8 cellular contexts compared by ENCODE assay signal in genomic region chr18:43271593-43272432, GRCh38. TPM values are rescaled to one million over a fixed set of nuclear protein-coding genes. Genes with fewer than 3 reads are reported as not detected.
DNase-seq lines count a peak whose midpoint lies in the region; ATAC-seq and TF ChIP-seq lines count a peak whose summit lies in the region.

No MANE protein-coding gene starts in this region.

- peak; percentile 34 for DNase-seq in AG08395 (ENCODE audit: low spot score)
- peak; percentile 17 for DNase-seq in GM10248 (ENCODE audit: extremely low spot score)
- DNase-seq in NCI-H1417 (lab: John Stamatoyannopoulos, UW), result peak; percentile 32 to 80 (median 68)
- peak; percentile 77 for DNase-seq in adipocyte (ENCODE audit: low read depth)
- DNase-seq in immature natural killer cell, result peak in 2 of 3 donors; percentile 1 to 6
- no peak for DNase-seq in thyroid gland
- no peak for DNase-seq in effector CD8-positive, alpha-beta T cell (lab: John Stamatoyannopoulos, UW)

- no peak overlapping the region for H3K27ac Mint-ChIP-seq in immature natural killer cell

- no peak overlapping the region for H3K4me3 ChIP-seq in adipocyte (ENCODE audit: low read length)
- no peak overlapping the region for H3K4me3 ChIP-seq in thyroid gland (replicated peaks in 1 of 3)

- H3K4me3 Mint-ChIP-seq in immature natural killer cell, result no peak overlapping the region

- no peak for TF ChIP-seq POLR2A in thyroid gland (IDR thresholded peaks at IDR 0.05)

- H3K4me1 ChIP-seq in adipocyte (ENCODE audit: control insufficient read depth, insufficient read depth, low read length) (no peaks in the 10 kb centered on the region), thyroid gland (no peaks in the 10 kb centered on the region)

- CTCF ChIA-PET in GM10248 (lab: Yijun Ruan, JAX), result interaction anchor here (0.8 to 6.0 kb wide), 29 partner anchors 9 to 1220 kb away, joined by 3 to 77 read pairs (median 5); no protein-coding TSS in a partner anchor

- H3K27me3 ChIP-seq in adipocyte (replicated peaks; ENCODE audit: control insufficient read depth, insufficient read depth, low read length) (peaks cover 4% of the 10 kb centered on the region), thyroid gland (no peaks in the 10 kb centered on the region)

- POLR2A ChIA-PET in GM10248 (lab: Yijun Ruan, JAX), result no interaction called here

- no peaks in the 10 kb centered on the region for H3K36me3 Mint-ChIP-seq in immature natural killer cell

- peak; percentile 81 for TF ChIP-seq CTCF in GM10248 (IDR thresholded peaks at IDR 0.05; ENCODE audit: control extremely low read depth, extremely low read depth, low read depth, missing control alignments)
- peak; percentile 50 to 81 (median 69) for TF ChIP-seq CTCF in thyroid gland (IDR thresholded peaks at IDR 0.05)

- H3K9me3 ChIP-seq in adipocyte (ENCODE audit: control insufficient read depth, low read length) (no peaks in the 10 kb centered on the region), thyroid gland (no peaks in the 10 kb centered on the region)

- 33% methylated on average over 6 of the region's 6 CpGs for WGBS in thyroid gland, 2 donors

- H3K36me3 ChIP-seq in adipocyte (ENCODE audit: control insufficient read depth, insufficient read depth, low read length, severe bottlenecking) (no peaks in the 10 kb centered on the region), thyroid gland (no peaks in the 10 kb centered on the region)

- H3K4me1 Mint-ChIP-seq in immature natural killer cell, result no peaks in the 10 kb centered on the region

- H3K9ac ChIP-seq in adipocyte (ENCODE audit: low read length), result no peak overlapping the region

- peaks cover 0 to 3% (median 2%) of the 10 kb centered on the region in 6 donors for H3K9me3 Mint-ChIP-seq in immature natural killer cell

- intact Hi-C loops in thyroid gland (cut with DNase I), result no loop called here

- H3K27me3 Mint-ChIP-seq in immature natural killer cell (ENCODE audit: low read depth in 3 of 3), result no peaks in the 10 kb centered on the region

- no peak overlapping the region for H3K27ac ChIP-seq in thyroid gland

- peak; percentile 81 for ATAC-seq in HG02610 (IDR thresholded peaks at IDR 0.05; ENCODE audit: unreplicated experiment)

RNA-seq across cellular contexts. Expression of gene SYT4, which starts 5.5 kb away (rescaled TPM):
- not detected for polyA plus RNA-seq in immature natural killer cell
- total RNA-seq in thyroid gland, result 1 to 10 TPM in 1 of 4 donors, under 1 TPM in 1, not detected in 2; 0.38 to 3.0 TPM

Comparison
In these comparisons a context has a peak if more than half of its experiments do, and no peak if none do; other contexts are left out.
1. DNase-seq: peak in AG08395 (single experiment), GM10248 (single experiment), NCI-H1417 (3 of 3), adipocyte (single experiment) and immature natural killer cell (2 of 3); none in thyroid gland (0 of 2) and effector CD8-positive, alpha-beta T cell (single experiment).